Comparison of ENCODE assay signal across 13 cellular contexts in genomic region chr10:86599729-86600128, GRCh38. TPM values are rescaled to one million over a fixed set of nuclear protein-coding genes. Genes with fewer than 3 reads are reported as not detected.
DNase-seq lines count a peak whose midpoint lies in the region; ATAC-seq, FAIRE-seq and TF ChIP-seq lines count a peak whose summit lies in the region.
"Had no signal": no experiment of that assay in that cellular context is flagged by ENCODE, and none has a peak within 500 bp of the region (broad histone marks: within the 10 kb centered on the region; RNA-seq: fewer than 3 reads in every experiment).

No MANE protein-coding gene starts in this region.

- no peaks in the 10 kb centered on the region for H3K4me1 Mint-ChIP-seq in glutamatergic neuron (ENCODE audit: low read depth, unreplicated experiment)

- TF ChIP-seq RAD21 in H1 (IDR thresholded peaks at IDR 0.05 in 1 of 2, conservative IDR thresholded peaks at IDR 0.05 in 1 of 2; ENCODE audit: low read depth in 2 of 2, low read length in 2 of 2), result no peak

- H3K79me2 ChIP-seq in H1 (ENCODE audit: control insufficient read depth in 1 of 2, insufficient read depth in 2 of 2, low read length in 2 of 2), result no peaks in the 10 kb centered on the region

- H3K27me3 ChIP-seq in H1 (replicated peaks in 1 of 4; ENCODE audit: control insufficient read depth in 3 of 4, extremely low read depth in 1 of 4, insufficient read depth in 3 of 4, low read length in 3 of 4), result no peaks in the 10 kb centered on the region

- no peak overlapping the region; the same call in 1 of the 2 replicates for H2BK20ac ChIP-seq in H1 (ENCODE audit: low read length)

- no peak overlapping the region for H2BK12ac ChIP-seq in H1 (ENCODE audit: low read depth, low read length)

- H4K8ac ChIP-seq in H1 (ENCODE audit: extremely low read depth, insufficient read depth, low read length), result peak overlapping the region; percentile 62; the same call in 1 of the 2 replicates

- peak overlapping the region; percentile 51 to 53 for H3K4me2 ChIP-seq in H1 (ENCODE audit: insufficient read depth in 1 of 2, low read depth in 2 of 2, low read length in 2 of 2)

- H3K27ac ChIP-seq in H1 (ENCODE audit: low read depth, low read length), result no peak overlapping the region

- H2AK5ac ChIP-seq in H1 (ENCODE audit: low read depth, low read length), result no peak overlapping the region

- CTCF ChIA-PET in H1 (lab: Charles Lee; ENCODE audit: partially characterized antibody), result interaction anchor here (2.8 kb wide), 1 partner anchor 15 kb away, joined by 13 read pairs; no protein-coding TSS in a partner anchor

- no peak overlapping the region for H4K91ac ChIP-seq in H1 (replicated peaks; ENCODE audit: insufficient read length, low read length)

- H3K4me1 ChIP-seq in H1 (replicated peaks in 1 of 4; ENCODE audit: control insufficient read depth in 3 of 4, insufficient read depth in 4 of 4, low read length in 3 of 4), result peaks cover 5 to 16% (median 8%) of the 10 kb centered on the region in 4 experiments

- H2BK15ac ChIP-seq in H1 (ENCODE audit: low read length), result no peak overlapping the region

- H3K56ac ChIP-seq in H1 (replicated peaks; ENCODE audit: insufficient read length, low read depth, low read length), result no peak overlapping the region

- H4K5ac ChIP-seq in H1 (ENCODE audit: insufficient read length, low read depth, low read length), result no peak overlapping the region

- H3K9me3 Mint-ChIP-seq in glutamatergic neuron (ENCODE audit: unreplicated experiment), result no peaks in the 10 kb centered on the region
- H3K9me3 Mint-ChIP-seq: activated T-cell treated with anti-CD3 and anti-CD28 coated beads, Interleukin-2, amount 50 U/mL, for 4 hours had no signal

- H3K4me3 ChIP-seq in H1 (ENCODE audit: extremely low read depth in 1 of 4, insufficient read depth in 2 of 4, low read depth in 3 of 4, low read length in 4 of 4), result peak overlapping the region in 1 of 4 experiments; percentile 21; a peak in 1 of 8 replicates

- H3K4me3 Mint-ChIP-seq in glutamatergic neuron (ENCODE audit: unreplicated experiment), result no peak overlapping the region
- H3K4me3 Mint-ChIP-seq: activated T-cell treated with anti-CD3 and anti-CD28 coated beads, Interleukin-2, amount 50 U/mL, for 4 hours had no signal

- H3K36me3 Mint-ChIP-seq in glutamatergic neuron (ENCODE audit: unreplicated experiment), result no peaks in the 10 kb centered on the region

- TF ChIP-seq EP300 in H1 (IDR thresholded peaks at IDR 0.05; ENCODE audit: borderline replicate concordance in 1 of 2, low read depth in 2 of 2, low read length in 2 of 2), result no peak

- no peak overlapping the region; the same call in 1 of the 2 replicates for H2BK5ac ChIP-seq in H1 (ENCODE audit: low read depth, low read length)

- no peak overlapping the region for H3K9ac ChIP-seq in H1 (replicated peaks in 1 of 4; ENCODE audit: extremely low read depth in 1 of 4, low read depth in 3 of 4, low read length in 3 of 4)

- no peak for TF ChIP-seq POLR2A in H1 (IDR thresholded peaks at IDR 0.05; ENCODE audit: control extremely low read depth in 1 of 2, low read depth in 2 of 2, low read length in 2 of 2)

- no peaks in the 10 kb centered on the region for H4K20me1 ChIP-seq in H1 (replicated peaks in 1 of 2; ENCODE audit: control insufficient read depth in 1 of 2, insufficient read depth in 2 of 2, low read length in 2 of 2)

- no peak overlapping the region for H3K18ac ChIP-seq in H1 (ENCODE audit: extremely low read depth, low read length)

- no peaks in the 10 kb centered on the region for H3K27me3 Mint-ChIP-seq in glutamatergic neuron (ENCODE audit: unreplicated experiment)

- POLR2A ChIA-PET in H1 (lab: Charles Lee; ENCODE audit: partially characterized antibody), result no interaction called here

- H2BK120ac ChIP-seq in H1 (replicated peaks; ENCODE audit: low read depth, low read length), result no peak overlapping the region

- peak overlapping the region; percentile 83 for H2AFZ ChIP-seq in H1 (ENCODE audit: low read length)

- ATAC-seq in GM19438 (IDR thresholded peaks at IDR 0.05; ENCODE audit: low read depth, unreplicated experiment), result peak; percentile 99
- ATAC-seq in HG03575 (IDR thresholded peaks at IDR 0.05; ENCODE audit: extremely low read depth, insufficient number of reproducible peaks, low FRiP score, unreplicated experiment), result peak; percentile 45

- no peaks in the 10 kb centered on the region for H3K79me1 ChIP-seq in H1 (ENCODE audit: low read depth, low read length)

- no peak overlapping the region for H3K23ac ChIP-seq in H1 (ENCODE audit: insufficient read length)

- WGBS in H1 (ENCODE audit: extremely low coverage in 1 of 2, insufficient coverage in 1 of 2, insufficient read length in 1 of 2, insufficient replicate concordance in 2 of 2, low coverage in 1 of 2, low lambda C conversion rate in 2 of 2, missing lambda C conversion rate in 1 of 2), 2 experiments, result 5% methylated on average over 4 of the region's 4 CpGs; no CpG with 5 or more reads in 1 of the 2 experiments

- FAIRE-seq in H1 (lab: Jason Lieb, UNC), result peak; percentile 69

- no peak overlapping the region for H3K4ac ChIP-seq in H1 (replicated peaks; ENCODE audit: insufficient read length, low read depth, low read length)

- H3K14ac ChIP-seq in H1 (ENCODE audit: insufficient read length), result no peak overlapping the region

- H3K27ac Mint-ChIP-seq in glutamatergic neuron (ENCODE audit: unreplicated experiment), result no peak overlapping the region

- no peaks in the 10 kb centered on the region for H3K36me3 ChIP-seq in H1 (ENCODE audit: control insufficient read depth in 2 of 4, insufficient read depth in 4 of 4, low read length in 3 of 4)

- DNase-seq in DMS153 (lab: John Stamatoyannopoulos, UW) (peak; percentile 53), H1 (ENCODE audit: low read depth in 1 of 2, low spot score in 2 of 2) (peak in 1 of 2 experiments; percentile 55), NCI-H226 (no peak), HuH-7 (ENCODE audit: low spot score) (no peak), amniotic stem cell (lab: John Stamatoyannopoulos, UW) (no peak), glutamatergic neuron (no peak)
- DNase-seq: activated T-cell treated with anti-CD3 and anti-CD28 coated beads, Interleukin-2, amount 50 U/mL, for 4 hours; NCI-H1694 treated with DMSO at 0.1 percent for 48 hours had no signal

- TF ChIP-seq CTCF in H1 (IDR thresholded peaks at IDR 0.05; ENCODE audit: control extremely low read depth in 1 of 3, insufficient read depth in 1 of 3, low read depth in 1 of 3, low read length in 3 of 3) (no peak), glutamatergic neuron (IDR thresholded peaks at IDR 0.05; ENCODE audit: partially characterized antibody, unreplicated experiment) (no peak)

- H3K9me3 ChIP-seq in H1 (ENCODE audit: insufficient read depth in 2 of 2, low read depth in 1 of 2, low read length in 1 of 2), result no peaks in the 10 kb centered on the region

- H3K23me2 ChIP-seq in H1 (ENCODE audit: low read depth, low read length), result no peaks in the 10 kb centered on the region

TF ChIP-seq in H1, 55 proteins besides CTCF, POLR2A, EP300 and RAD21:
- TF ChIP-seq USF2 (IDR thresholded peaks at IDR 0.05; ENCODE audit: low read length), result no peak
- no peak for TF ChIP-seq TAF7 (optimal IDR thresholded peaks at IDR 0.05; ENCODE audit: borderline replicate concordance, low read depth, low read length)
- TF ChIP-seq JUND (IDR thresholded peaks at IDR 0.05; ENCODE audit: low read length), result no peak
- TF ChIP-seq NANOG (IDR thresholded peaks at IDR 0.05; ENCODE audit: insufficient read depth, low read depth, low read length, poor library complexity, severe bottlenecking), result no peak
- TF ChIP-seq TAF1 (IDR thresholded peaks at IDR 0.05; ENCODE audit: low read depth, low read length), result no peak
- TF ChIP-seq BCL11A (IDR thresholded peaks at IDR 0.05; ENCODE audit: low read depth in 2 of 2, low read length in 2 of 2), result no peak
- TF ChIP-seq HDAC6 (IDR thresholded peaks at IDR 0.05; ENCODE audit: low read depth, low read length), result no peak
- no peak for TF ChIP-seq SIN3A (conservative IDR thresholded peaks at IDR 0.05 in 1 of 2, IDR thresholded peaks at IDR 0.05 in 1 of 2; ENCODE audit: low read depth in 1 of 2, low read length in 2 of 2)
- no peak for TF ChIP-seq CBX5 (IDR thresholded peaks at IDR 0.05; ENCODE audit: low read depth, low read length)

RNA-seq across cellular contexts. Expression of gene OPN4, which starts 54.6 kb away (rescaled TPM):
- not detected in 2 replicates for total RNA-seq in H1 (2021; fragmentation: NEBNext Ultra II Directional; extraction: Animal tissue kit (Norgen Biotek cat#: 25700))
- polyA plus RNA-seq in H1 (2011; rRNA removed), result not detected in 2 replicates
- polyA plus RNA-seq in H1 (2011; cell fraction: cytosol; rRNA removed), result not detected
- polyA plus RNA-seq in H1 (2011; cell fraction: nucleus; rRNA removed), result not detected
- polyA plus RNA-seq in H1 (2012, experiment 1 of 2), result not detected in 4 replicates
- polyA plus RNA-seq in H1 (2012, experiment 2 of 2), result not detected
- polyA plus RNA-seq in H1 (2013, experiment 1 of 2), result not detected
- polyA plus RNA-seq in H1 (2013, experiment 2 of 2), result not detected
- polyA minus RNA-seq in H1 (2011; rRNA and poly(A)+ RNA removed), result not detected in 2 replicates
- not detected for polyA minus RNA-seq in H1 (2011; cell fraction: cytosol; rRNA and poly(A)+ RNA removed)
- polyA minus RNA-seq in H1 (2011; cell fraction: nucleus; rRNA and poly(A)+ RNA removed), result not detected
- total RNA-seq in glutamatergic neuron (ENCODE audit: unreplicated experiment), result not detected
- total RNA-seq: activated T-cell treated with anti-CD3 and anti-CD28 coated beads, Interleukin-2, amount 50 U/mL, for 4 hours; fibroblast of villous mesenchyme; renal cortical epithelial cell; urinary bladder had no signal
